14 cellular contexts compared by ENCODE assay signal in the genomic region with DNA sequence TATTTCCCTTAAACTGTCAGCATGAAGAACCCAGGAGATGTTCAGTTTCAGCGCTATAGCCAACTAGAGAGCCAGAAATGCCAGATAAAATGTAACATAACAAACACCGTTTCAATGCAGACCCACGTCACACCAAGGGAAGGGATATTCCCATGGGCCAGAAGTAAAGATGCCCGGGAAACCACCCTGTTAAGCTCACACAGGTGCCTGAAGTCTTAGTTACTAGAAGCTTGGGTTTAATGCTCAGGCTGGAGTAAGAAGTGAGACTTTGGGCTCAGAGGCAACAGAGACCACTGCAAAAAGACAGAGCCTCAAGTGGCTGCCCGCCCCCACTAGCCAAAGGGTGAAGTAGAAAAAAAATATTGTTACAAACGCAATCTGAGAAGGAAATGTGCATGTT. TPM values are rescaled to one million over a fixed set of nuclear protein-coding genes. Genes with fewer than 3 reads are reported as not detected.
DNase-seq lines count a peak whose midpoint lies in the region; FAIRE-seq and TF ChIP-seq lines count a peak whose summit lies in the region.
"Had no signal": no experiment of that assay in that cellular context is flagged by ENCODE, and none has a peak within 500 bp of the region (broad histone marks: within the 10 kb centered on the region; RNA-seq: fewer than 3 reads in every experiment).

No MANE protein-coding gene starts in this region.

- H3K9me3 Mint-ChIP-seq in activated naive CD4-positive, alpha-beta T cell treated with anti-CD3 and anti-CD28 coated beads for 36 hours: no peaks in the 10 kb centered on the region
- H3K9me3 Mint-ChIP-seq in astrocyte (ENCODE audit: unreplicated experiment): no peaks in the 10 kb centered on the region

- peaks cover 65% of the 10 kb centered on the region for H3K4me1 Mint-ChIP-seq in activated naive CD4-positive, alpha-beta T cell treated with anti-CD3 and anti-CD28 coated beads for 36 hours (ENCODE audit: low read depth)
- peaks cover 16% of the 10 kb centered on the region for H3K4me1 Mint-ChIP-seq in astrocyte (ENCODE audit: low read depth, unreplicated experiment)

- H3K79me2 ChIP-seq in OCI-LY1 (ENCODE audit: insufficient read depth, low read length) (no peaks in the 10 kb centered on the region), astrocyte (ENCODE audit: insufficient read depth, low read length) (no peaks in the 10 kb centered on the region)

- no peaks in the 10 kb centered on the region for H3K27me3 Mint-ChIP-seq in activated naive CD4-positive, alpha-beta T cell treated with anti-CD3 and anti-CD28 coated beads for 36 hours (ENCODE audit: low read depth)
- peaks cover 31% of the 10 kb centered on the region for H3K27me3 Mint-ChIP-seq in astrocyte (ENCODE audit: low read depth, unreplicated experiment)

- H3K4me1 ChIP-seq in OCI-LY1 (ENCODE audit: insufficient read depth, low read length, severe bottlenecking): peaks cover 51% of the 10 kb centered on the region
- peaks cover 12% of the 10 kb centered on the region for H3K4me1 ChIP-seq in astrocyte (ENCODE audit: insufficient read depth, low read length)
- peaks cover 17 to 54% (median 40%) of the 10 kb centered on the region in 4 donors for H3K4me1 ChIP-seq in stomach
- peaks cover 44% of the 10 kb centered on the region for H3K4me1 ChIP-seq in suprapubic skin

- H3K4me2 ChIP-seq in OCI-LY1 (ENCODE audit: low read length): peak overlapping the region; percentile 41
- no peak overlapping the region for H3K4me2 ChIP-seq in astrocyte (ENCODE audit: low read length)

- no peak overlapping the region for H3K4me3 Mint-ChIP-seq in activated naive CD4-positive, alpha-beta T cell treated with anti-CD3 and anti-CD28 coated beads for 36 hours
- H3K4me3 Mint-ChIP-seq in astrocyte (ENCODE audit: unreplicated experiment): no peak overlapping the region

- intact Hi-C loops in activated naive CD4-positive, alpha-beta T cell treated with anti-CD3 and anti-CD28 coated beads for 36 hours (cut with micrococcal nuclease): loop anchor here (1.0 kb wide), 1 partner anchor 59 kb away; no protein-coding TSS in a partner anchor
- intact Hi-C loops in stomach (cut with DNase I; ENCODE audit: low total_unique reads): no loop called here

- no peaks in the 10 kb centered on the region for H3K27me3 ChIP-seq in OCI-LY1 (ENCODE audit: insufficient read depth, low read length)
- H3K27me3 ChIP-seq in astrocyte (ENCODE audit: insufficient read depth, low read length): peaks cover 2% of the 10 kb centered on the region
- H3K27me3 ChIP-seq in stomach: no peaks in the 10 kb centered on the region
- H3K27me3 ChIP-seq in suprapubic skin: no peaks in the 10 kb centered on the region
- H3K27me3 ChIP-seq: Peyer's patch had no signal

- no peak overlapping the region for H2AFZ ChIP-seq in OCI-LY1 (ENCODE audit: low read length)
- H2AFZ ChIP-seq in astrocyte (ENCODE audit: low read depth, low read length): no peak overlapping the region

- H3K36me3 ChIP-seq in OCI-LY1 (ENCODE audit: insufficient read depth, low read length) (no peaks in the 10 kb centered on the region), astrocyte (ENCODE audit: insufficient read depth, low read length) (no peaks in the 10 kb centered on the region), stomach (peaks cover 0 to 30% (median 22%) of the 10 kb centered on the region in 4 donors), suprapubic skin (peaks cover 38% of the 10 kb centered on the region)

- no peak for TF ChIP-seq EP300 in stomach (IDR thresholded peaks at IDR 0.05)
- TF ChIP-seq EP300 in suprapubic skin (IDR thresholded peaks at IDR 0.05): no peak

- peaks cover 13% of the 10 kb centered on the region for H3K36me3 Mint-ChIP-seq in activated naive CD4-positive, alpha-beta T cell treated with anti-CD3 and anti-CD28 coated beads for 36 hours (ENCODE audit: low read depth)
- H3K36me3 Mint-ChIP-seq in astrocyte (ENCODE audit: low read depth, unreplicated experiment): no peaks in the 10 kb centered on the region

- peak; percentile 32 for DNase-seq in activated naive CD4-positive, alpha-beta T cell treated with anti-CD3 and anti-CD28 coated beads for 36 hours
- DNase-seq in activated naive CD4-positive, alpha-beta T cell treated with anti-CD3 and anti-CD28 coated beads, Interleukin-2, amount 50 U/mL, for 16 hours: no peak
- DNase-seq in astrocyte (ENCODE audit: low read depth) (no peak), stomach (no peak), RKO (ENCODE audit: low spot score) (no peak), GM12891 (ENCODE audit: insufficient read length, low spot score) (no peak), suprapubic skin (ENCODE audit: low spot score in 2 of 2) (no peak)
- DNase-seq: amniotic stem cell, head of caudate nucleus, trophoblast cell had no signal

- H3K9ac ChIP-seq in OCI-LY1 (ENCODE audit: low read length) (peak overlapping the region; percentile 57), astrocyte (ENCODE audit: low read length) (no peak overlapping the region)

- TF ChIP-seq POLR2A in stomach (IDR thresholded peaks at IDR 0.05) (no peak), GM12891 (IDR thresholded peaks at IDR 0.05; ENCODE audit: low read depth, low read length) (no peak), suprapubic skin (IDR thresholded peaks at IDR 0.05) (no peak)

- CTCF ChIA-PET in activated naive CD4-positive, alpha-beta T cell treated with anti-CD3 and anti-CD28 coated beads for 36 hours (lab: Charles Lee): interaction anchor here (0.9 to 2.3 kb wide), 12 partner anchors 10 to 62 kb away, joined by 3 to 11 read pairs (median 4); no protein-coding TSS in a partner anchor

- H4K20me1 ChIP-seq in OCI-LY1 (ENCODE audit: insufficient read depth, low read length) (no peaks in the 10 kb centered on the region), astrocyte (ENCODE audit: insufficient read depth, low read length) (peaks cover 16% of the 10 kb centered on the region)

- TF ChIP-seq CTCF in OCI-LY1 (IDR thresholded peaks at IDR 0.05; ENCODE audit: low read length) (no peak), astrocyte (IDR thresholded peaks at IDR 0.05; ENCODE audit: insufficient read depth, low read depth, low read length) (no peak), stomach (IDR thresholded peaks at IDR 0.05) (no peak), suprapubic skin (IDR thresholded peaks at IDR 0.05) (no peak)

- H3K27ac ChIP-seq in OCI-LY1 (ENCODE audit: low read depth, low read length, poor library complexity, severe bottlenecking) (peak overlapping the region; percentile 98), astrocyte (ENCODE audit: low read depth, low read length) (no peak overlapping the region), stomach (peak overlapping the region; percentile 14 to 74 (median 35)), suprapubic skin (no peak overlapping the region)

- H3K27ac Mint-ChIP-seq in activated naive CD4-positive, alpha-beta T cell treated with anti-CD3 and anti-CD28 coated beads for 36 hours: peak overlapping the region; percentile 74
- H3K27ac Mint-ChIP-seq in astrocyte (ENCODE audit: unreplicated experiment): peak overlapping the region; percentile 35

- WGBS in stomach, 5 donors: 58 to 74% (median 69%) methylated on average over 6 of the region's 6 CpGs
- WGBS in suprapubic skin: 84% methylated on average over 5 of the region's 6 CpGs

- no peaks in the 10 kb centered on the region for H3K9me2 ChIP-seq in OCI-LY1 (ENCODE audit: low read depth, low read length)

- H3K9me3 ChIP-seq in OCI-LY1 (ENCODE audit: low read length) (no peaks in the 10 kb centered on the region), astrocyte (ENCODE audit: insufficient read depth, low read depth, low read length) (no peaks in the 10 kb centered on the region), stomach (no peaks in the 10 kb centered on the region), suprapubic skin (no peaks in the 10 kb centered on the region)
- H3K9me3 ChIP-seq: mucosa of descending colon, Peyer's patch had no signal

- FAIRE-seq in astrocyte (lab: Jason Lieb, UNC): no peak
- no peak for FAIRE-seq in GM12891 (lab: Jason Lieb, UNC)
- FAIRE-seq: colon had no signal

- no peaks in the 10 kb centered on the region for H3F3A ChIP-seq in OCI-LY1 (ENCODE audit: insufficient read depth, low read length)

- H3K4me3 ChIP-seq in OCI-LY1 (ENCODE audit: low read depth, low read length, poor library complexity, severe bottlenecking): no peak overlapping the region
- H3K4me3 ChIP-seq in astrocyte (ENCODE audit: insufficient read depth, low read depth, low read length): no peak overlapping the region
- no peak overlapping the region for H3K4me3 ChIP-seq in stomach
- no peak overlapping the region for H3K4me3 ChIP-seq in suprapubic skin
- H3K4me3 ChIP-seq: mucosa of descending colon, Peyer's patch had no signal

TF ChIP-seq in GM12891, 5 proteins besides CTCF, POLR2A, EP300 and RAD21:
- TF ChIP-seq POLR2AphosphoS5 (IDR thresholded peaks at IDR 0.05; ENCODE audit: low read depth, low read length): no peak
- no peak for TF ChIP-seq POU2F2 (IDR thresholded peaks at IDR 0.05; ENCODE audit: low read depth, low read length)
- TF ChIP-seq SPI1 (IDR thresholded peaks at IDR 0.05; ENCODE audit: low read depth, low read length): no peak
- TF ChIP-seq TAF1 (IDR thresholded peaks at IDR 0.05; ENCODE audit: low read depth, low read length): no peak
- no peak for TF ChIP-seq PAX5 (IDR thresholded peaks at IDR 0.05; ENCODE audit: insufficient read depth, low read length, severe bottlenecking)

RNA-seq across cellular contexts. Expression of gene SYNE3, which starts 52.3 kb away (rescaled TPM):
- total RNA-seq in activated naive CD4-positive, alpha-beta T cell treated with anti-CD3 and anti-CD28 coated beads for 36 hours: 10 to 100 TPM; 21.6 to 22.8 TPM
- total RNA-seq in astrocyte (2.5 TPM in 2 replicates), stomach (10 to 100 TPM in 3 of 5 donors, 1 to 10 TPM in 2; 4.6 to 85.2 (median 10.8) TPM), suprapubic skin (10 to 100 TPM in 2 of 4 donors, 1 to 10 TPM in 2; 9.1 to 21.4 (median 12.8) TPM)
- 1 to 10 TPM in 1 of 3 donors, under 1 TPM in 2; 0.58 to 1.2 (median 0.76) TPM for polyA plus RNA-seq in stomach
- 2.6 TPM for polyA plus RNA-seq in GM12891 (2012; ENCODE audit: low read depth, missing spikeins)

Comparison
In these comparisons a context has a peak if more than half of its experiments do, and no peak if none do; other contexts are left out.
1. H3K27ac ChIP-seq: peak in OCI-LY1 (single experiment) and stomach (5 of 5); none in astrocyte (single experiment) and suprapubic skin (single experiment).